Comparison of ENCODE assay signal across 10 cellular contexts in genomic region chr1:153649137-153649866, GRCh38. TPM values are rescaled to one million over a fixed set of nuclear protein-coding genes. Genes with fewer than 3 reads are reported as not detected.
DNase-seq lines count a peak whose midpoint lies in the region; ATAC-seq and TF ChIP-seq lines count a peak whose summit lies in the region.
"Had no signal": no experiment of that assay in that cellular context is flagged by ENCODE, and none has a peak within 500 bp of the region (broad histone marks: within the 10 kb centered on the region; RNA-seq: fewer than 3 reads in every experiment).

No MANE protein-coding gene starts in this region.

- H3K4me3 ChIP-seq in RWPE2 (ENCODE audit: severe bottlenecking) = no peak overlapping the region
- H3K4me3 ChIP-seq: lung, vagina had no signal

- no peak for TF ChIP-seq POLR2A in erythroblast (IDR thresholded peaks at IDR 0.05; ENCODE audit: low read length)

- no peaks in the 10 kb centered on the region for H3K9me3 Mint-ChIP-seq in activated CD4-positive, alpha-beta T cell treated with anti-CD3 and anti-CD28 coated beads, Interleukin-2, amount 10 ng/mL, durations not matched to agents 24 days and 14 days
- H3K9me3 Mint-ChIP-seq in stimulated activated naive B cell treated with anti-CD40 and anti-IgM and Interleukin-4, amounts not matched to agents 10 μg/mL and 1 μg/mL and 100 μg/mL, for 72 hours = no peaks in the 10 kb centered on the region

- no peak for TF ChIP-seq CTCF in RWPE2 (IDR thresholded peaks at IDR 0.05; ENCODE audit: poor library complexity, severe bottlenecking)

- no peak overlapping the region for H3K27ac ChIP-seq in RWPE2 (ENCODE audit: poor library complexity, severe bottlenecking)
- H3K27ac ChIP-seq: vagina had no signal

- H3K36me3 ChIP-seq in RWPE2 (ENCODE audit: low read depth) = peaks cover 17% of the 10 kb centered on the region

- H3K9me3 ChIP-seq in RWPE2 (ENCODE audit: severe bottlenecking) = no peaks in the 10 kb centered on the region
- H3K9me3 ChIP-seq: vagina had no signal

- H3K27me3 Mint-ChIP-seq in activated CD4-positive, alpha-beta T cell treated with anti-CD3 and anti-CD28 coated beads, Interleukin-2, amount 10 ng/mL, durations not matched to agents 24 days and 14 days = no peaks in the 10 kb centered on the region
- H3K27me3 Mint-ChIP-seq in stimulated activated naive B cell treated with anti-CD40 and anti-IgM and Interleukin-4, amounts not matched to agents 10 μg/mL and 1 μg/mL and 100 μg/mL, for 72 hours = no peaks in the 10 kb centered on the region

- DNase-seq in activated CD4-positive, alpha-beta T cell treated with anti-CD3 and anti-CD28 coated beads, Interleukin-2, amount 10 ng/mL, durations not matched to agents 24 days and 14 days = peak; percentile 68
- DNase-seq in activated CD4-positive, alpha-beta T cell treated with anti-CD3 and anti-CD28 coated beads for 1 hour = no peak
- DNase-seq in RWPE2 (ENCODE audit: low spot score) = no peak
- peak; percentile 72 to 89 for DNase-seq in erythroblast (lab: John Stamatoyannopoulos, UW)
- DNase-seq in stimulated activated naive B cell treated with anti-CD40 and anti-IgM and Interleukin-4, amounts not matched to agents 10 μg/mL and 1 μg/mL and 100 μg/mL, for 72 hours = no peak
- no peak for DNase-seq in putamen (ENCODE audit: low spot score)
- DNase-seq in NCI-H128 (lab: John Stamatoyannopoulos, UW; ENCODE audit: unreplicated experiment) = no peak
- no peak for DNase-seq in cerebellum (ENCODE audit: low spot score)

- no peak overlapping the region for H3K4me3 Mint-ChIP-seq in activated CD4-positive, alpha-beta T cell treated with anti-CD3 and anti-CD28 coated beads, Interleukin-2, amount 10 ng/mL, durations not matched to agents 24 days and 14 days
- H3K4me3 Mint-ChIP-seq in stimulated activated naive B cell treated with anti-CD40 and anti-IgM and Interleukin-4, amounts not matched to agents 10 μg/mL and 1 μg/mL and 100 μg/mL, for 72 hours = peak overlapping the region in 1 of 2 donors; percentile 30

- intact Hi-C loops in activated CD4-positive, alpha-beta T cell treated with anti-CD3 and anti-CD28 coated beads, Interleukin-2, amount 10 ng/mL, durations not matched to agents 24 days and 14 days (cut with micrococcal nuclease) = no loop called here

- peaks cover 29% of the 10 kb centered on the region for H3K36me3 Mint-ChIP-seq in activated CD4-positive, alpha-beta T cell treated with anti-CD3 and anti-CD28 coated beads, Interleukin-2, amount 10 ng/mL, durations not matched to agents 24 days and 14 days (ENCODE audit: low read depth)
- H3K36me3 Mint-ChIP-seq in stimulated activated naive B cell treated with anti-CD40 and anti-IgM and Interleukin-4, amounts not matched to agents 10 μg/mL and 1 μg/mL and 100 μg/mL, for 72 hours = peaks cover 20 to 36% of the 10 kb centered on the region in 2 donors

- peaks cover 6% of the 10 kb centered on the region for H3K4me1 ChIP-seq in RWPE2 (ENCODE audit: insufficient read depth, poor library complexity, severe bottlenecking)

- H3K4me1 Mint-ChIP-seq in activated CD4-positive, alpha-beta T cell treated with anti-CD3 and anti-CD28 coated beads, Interleukin-2, amount 10 ng/mL, durations not matched to agents 24 days and 14 days = peaks cover 24% of the 10 kb centered on the region
- H3K4me1 Mint-ChIP-seq in stimulated activated naive B cell treated with anti-CD40 and anti-IgM and Interleukin-4, amounts not matched to agents 10 μg/mL and 1 μg/mL and 100 μg/mL, for 72 hours = peaks cover 10 to 13% of the 10 kb centered on the region in 2 donors

- H3K27ac Mint-ChIP-seq in activated CD4-positive, alpha-beta T cell treated with anti-CD3 and anti-CD28 coated beads, Interleukin-2, amount 10 ng/mL, durations not matched to agents 24 days and 14 days = peak overlapping the region; percentile 25
- peak overlapping the region; percentile 79 for H3K27ac Mint-ChIP-seq in stimulated activated naive B cell treated with anti-CD40 and anti-IgM and Interleukin-4, amounts not matched to agents 10 μg/mL and 1 μg/mL and 100 μg/mL, for 72 hours

- H3K27me3 ChIP-seq in RWPE2 (ENCODE audit: insufficient read depth, poor library complexity, severe bottlenecking) = no peaks in the 10 kb centered on the region
- H3K27me3 ChIP-seq: vagina had no signal

- ATAC-seq in RWPE2 (ENCODE audit: low read depth) = peak; percentile 7; the same call in 2 of the 3 replicates
- peak in 1 of 2 donors; percentile 43 for ATAC-seq in stimulated activated naive B cell treated with anti-CD40 and anti-IgM and Interleukin-4, amounts not matched to agents 10 μg/mL and 1 μg/mL and 100 μg/mL, for 72 hours (replicated peaks)

RNA-seq across cellular contexts. Expression of gene SNAPIN, which starts 9.2 kb away (rescaled TPM):
- 28.6 and 31.6 TPM in 2 replicates for total RNA-seq in activated CD4-positive, alpha-beta T cell treated with anti-CD3 and anti-CD28 coated beads, Interleukin-2, amount 10 ng/mL, durations not matched to agents 24 days and 14 days
- total RNA-seq in cerebellum = 32.0 TPM

RNA-seq across cellular contexts. Expression of gene CHTOP, which starts 15.4 kb away (rescaled TPM):
- 110 and 114 TPM in 2 replicates for total RNA-seq in activated CD4-positive, alpha-beta T cell treated with anti-CD3 and anti-CD28 coated beads, Interleukin-2, amount 10 ng/mL, durations not matched to agents 24 days and 14 days
- 87.8 TPM for total RNA-seq in cerebellum

RNA-seq across cellular contexts. Expression of gene S100A1, which starts 21.1 kb away (rescaled TPM):
- not detected in 2 replicates for total RNA-seq in activated CD4-positive, alpha-beta T cell treated with anti-CD3 and anti-CD28 coated beads, Interleukin-2, amount 10 ng/mL, durations not matched to agents 24 days and 14 days
- total RNA-seq in cerebellum = 1.5 TPM
- total RNA-seq: vagina had no signal

RNA-seq across cellular contexts. Expression of gene ILF2, which starts 21.5 kb away (rescaled TPM):
- 377 and 390 TPM in 2 replicates for total RNA-seq in activated CD4-positive, alpha-beta T cell treated with anti-CD3 and anti-CD28 coated beads, Interleukin-2, amount 10 ng/mL, durations not matched to agents 24 days and 14 days
- 122 TPM for total RNA-seq in cerebellum

RNA-seq across cellular contexts. Expression of gene S100A13, which starts 22.0 kb away (rescaled TPM):
- 3.1 and 3.2 TPM in 2 replicates for total RNA-seq in activated CD4-positive, alpha-beta T cell treated with anti-CD3 and anti-CD28 coated beads, Interleukin-2, amount 10 ng/mL, durations not matched to agents 24 days and 14 days
- total RNA-seq in cerebellum = 5.0 TPM

Comparison
In these comparisons a context has a peak if more than half of its experiments do, and no peak if none do; other contexts are left out.
1. DNase-seq: peak in activated CD4-positive, alpha-beta T cell treated with anti-CD3 and anti-CD28 coated beads, Interleukin-2, amount 10 ng/mL, durations not matched to agents 24 days and 14 days (single experiment) and erythroblast (2 of 2); none in activated CD4-positive, alpha-beta T cell treated with anti-CD3 and anti-CD28 coated beads for 1 hour (single experiment), RWPE2 (single experiment), stimulated activated naive B cell treated with anti-CD40 and anti-IgM and Interleukin-4, amounts not matched to agents 10 μg/mL and 1 μg/mL and 100 μg/mL, for 72 hours (single experiment), putamen (single experiment), NCI-H128 (single experiment) and cerebellum (single experiment).